ENCODE assay signal across 8 cellular contexts in genomic region chr10:30074933-30075332, GRCh38.
"Had no signal": no experiment of that assay in that cellular context is flagged by ENCODE, and none has a peak within 500 bp of the region (broad histone marks: within the 10 kb centered on the region; RNA-seq: fewer than 3 reads in every experiment).

No MANE protein-coding gene starts in this region.

- H3K9me3 Mint-ChIP-seq: HFFc6 had no signal

- ATAC-seq: HCT116, HepG2 had no signal

- H3K4me3 Mint-ChIP-seq: HFFc6 had no signal

- FAIRE-seq: HepG2 had no signal

- H3K9me3 ChIP-seq: HAP-1 had no signal

- H3K9ac ChIP-seq: GM23248 had no signal

- H3K4me3 ChIP-seq: GM23248, HAP-1 had no signal

- H3K4me1 ChIP-seq: HAP-1 had no signal

- H2AFZ ChIP-seq: GM23248 had no signal

- H3K36me3 ChIP-seq: HAP-1 had no signal

- H3K27ac Mint-ChIP-seq: HFFc6 had no signal

- DNase-seq: GM23248, GOT3, H7, HFFc6 had no signal

- H3K27ac ChIP-seq: GM23248, HL-60 had no signal
